ENCODE assay signal across 17 cellular contexts in genomic region chr19:21335721-21336120, GRCh38. TPM values are rescaled to one million over a fixed set of nuclear protein-coding genes. Genes with fewer than 3 reads are reported as not detected.
A peak's percentile ranks its signal among the peaks of the same experiment; 100 is the strongest.
DNase-seq lines count a peak whose midpoint lies in the region; ATAC-seq and TF ChIP-seq lines count a peak whose summit lies in the region.
"Had no signal": no experiment of that assay in that cellular context is flagged by ENCODE, and none has a peak within 500 bp of the region (broad histone marks: within the 10 kb centered on the region; RNA-seq: fewer than 3 reads in every experiment).

No MANE protein-coding gene starts in this region.

- peaks cover 30% of the 10 kb centered on the region for H3K9me3 Mint-ChIP-seq in progenitor cell of endocrine pancreas (ENCODE audit: low read depth)

- H3K27ac ChIP-seq in heart right ventricle = no peak overlapping the region
- H3K27ac ChIP-seq: A549, C4-2B, PC-9, SJSA1 had no signal

- H3K36me3 ChIP-seq in BE2C (no peaks in the 10 kb centered on the region), heart right ventricle (no peaks in the 10 kb centered on the region)
- H3K36me3 ChIP-seq: SJSA1 had no signal

- no peak overlapping the region for H3K4me3 Mint-ChIP-seq in progenitor cell of endocrine pancreas (ENCODE audit: low read depth)
- H3K4me3 Mint-ChIP-seq: GM23338 had no signal

- H3K4me3 ChIP-seq in BE2C (ENCODE audit: low read depth, low read length) (no peak overlapping the region), fibroblast of mammary gland (ENCODE audit: control insufficient read depth, low read depth, low read length) (no peak overlapping the region), heart right ventricle (no peak overlapping the region)
- H3K4me3 ChIP-seq: A549, GM23338, PC-9, SJSA1 had no signal

- ATAC-seq in heart right ventricle = no peak
- ATAC-seq: A549, GM23338 had no signal

- H3K36me3 Mint-ChIP-seq in progenitor cell of endocrine pancreas (ENCODE audit: insufficient read depth) = peaks cover 2% of the 10 kb centered on the region

- H3K4me1 ChIP-seq in BE2C (no peaks in the 10 kb centered on the region), heart right ventricle (no peaks in the 10 kb centered on the region)
- H3K4me1 ChIP-seq: A549, SJSA1 had no signal

- no peak overlapping the region for H3K27ac Mint-ChIP-seq in progenitor cell of endocrine pancreas
- H3K27ac Mint-ChIP-seq: GM23338 had no signal

- intact Hi-C loops in heart right ventricle (cut with DNase I) = no loop called here

- 49 to 95% methylated on average over 2 of the region's 2 CpGs for WGBS in heart right ventricle, 2 donors

- H3K27me3 ChIP-seq in BE2C = no peaks in the 10 kb centered on the region
- no peaks in the 10 kb centered on the region for H3K27me3 ChIP-seq in heart right ventricle
- H3K27me3 ChIP-seq: SJSA1 had no signal

- H3K4me1 Mint-ChIP-seq in progenitor cell of endocrine pancreas (ENCODE audit: low read depth) = no peaks in the 10 kb centered on the region
- H3K4me1 Mint-ChIP-seq: GM23338 had no signal

- in situ Hi-C loops in GM13977 (cut with MboI; ENCODE audit: low pct_unique_long_range_greater_than_20kb, low sequenced_read_pairs, unreplicated experiment) = no loop called here

- H3K9me3 ChIP-seq in BE2C (peaks cover 4% of the 10 kb centered on the region; the same call in 1 of the 2 replicates), heart right ventricle (peaks cover 0 to 77% (median 20%) of the 10 kb centered on the region in 11 donors)
- H3K9me3 ChIP-seq: A549 had no signal

- no peaks in the 10 kb centered on the region for H3K27me3 Mint-ChIP-seq in progenitor cell of endocrine pancreas

- DNase-seq in BE2C = no peak
- no peak for DNase-seq in GM13977 (ENCODE audit: low spot score)
- peak; percentile 3 for DNase-seq in NCI-H69 (lab: John Stamatoyannopoulos, UW)
- no peak for DNase-seq in fibroblast of mammary gland (ENCODE audit: low read depth)
- DNase-seq in progenitor cell of endocrine pancreas (ENCODE audit: low spot score, unreplicated experiment) = no peak
- DNase-seq in cerebellar cortex (ENCODE audit: low spot score) = no peak
- DNase-seq in SW 1271 (lab: John Stamatoyannopoulos, UW) = no peak
- DNase-seq in heart right ventricle = no peak
- DNase-seq: NCI-H1417, NCI-H187 treated with DMSO at 0.1 percent for 48 hours, NCI-H2171 treated with DMSO at 0.1 percent for 48 hours, NCI-H774, PC-9 had no signal

- TF ChIP-seq CTCF in BE2C (IDR thresholded peaks at IDR 0.05; ENCODE audit: low read depth, low read length) (peak; percentile 24; the same call in 1 of the 2 replicates), GM13977 (IDR thresholded peaks at IDR 0.05; ENCODE audit: extremely low read depth, insufficient read depth, missing control alignments) (peak; percentile 4), fibroblast of mammary gland (conservative IDR thresholded peaks at IDR 0.05; ENCODE audit: control insufficient read depth, insufficient read depth, low read depth, low read length) (peak; percentile 12), progenitor cell of endocrine pancreas (IDR thresholded peaks at IDR 0.05; ENCODE audit: unreplicated experiment) (no peak), heart right ventricle (IDR thresholded peaks at IDR 0.05) (no peak)

RNA-seq across cellular contexts. Expression of gene ZNF708, which starts 6.5 kb away (rescaled TPM):
- polyA plus RNA-seq in BE2C (2012; ENCODE audit: insufficient read depth, insufficient read length, low read depth) = 2.1 TPM
- 35.1 and 38.5 TPM in 2 replicates for total RNA-seq in progenitor cell of endocrine pancreas
- total RNA-seq in heart right ventricle = 1 to 10 TPM; 4.1 to 5.7 (median 4.9) TPM
- polyA plus RNA-seq in heart right ventricle = 1 to 10 TPM; 1.8 to 6.2 TPM

RNA-seq across cellular contexts. Expression of gene ZNF738, which starts 23.1 kb away (rescaled TPM):
- polyA plus RNA-seq in BE2C (2012; ENCODE audit: insufficient read depth, insufficient read length, low read depth) = 3.6 TPM
- total RNA-seq in progenitor cell of endocrine pancreas (71.7 and 71.8 TPM in 2 replicates), heart right ventricle (1 to 10 TPM in 9 of 10 donors, under 1 TPM in 1; 0.93 to 4.4 (median 2.3) TPM)
- 1 to 10 TPM; 1.7 to 4.1 TPM for polyA plus RNA-seq in heart right ventricle

Comparison
In these comparisons a context has a peak if more than half of its experiments do, and no peak if none do; other contexts are left out.
1. CTCF ChIP-seq: peak in BE2C (single experiment), GM13977 (single experiment) and fibroblast of mammary gland (single experiment); none in progenitor cell of endocrine pancreas (single experiment) and heart right ventricle (0 of 9).
2. RNA of gene ZNF738, which starts 23.1 kb away (total RNA-seq): 71.7 to 71.8 TPM in progenitor cell of endocrine pancreas; 0.93 to 4.4 TPM in heart right ventricle; every median in the first group is over 10 times any median in the second.